ENCODE assay signal across 8 cellular contexts in genomic region chr3:98812851-98813374, GRCh38. TPM values are rescaled to one million over a fixed set of nuclear protein-coding genes. Genes with fewer than 3 reads are reported as not detected.
DNase-seq lines count a peak whose midpoint lies in the region; ATAC-seq, FAIRE-seq and TF ChIP-seq lines count a peak whose summit lies in the region.

No MANE protein-coding gene starts in this region.

- no peaks in the 10 kb centered on the region for H3K4me1 ChIP-seq in small intestine (ENCODE audit: control insufficient read depth in 2 of 2, insufficient read depth in 1 of 2, low read depth in 1 of 2, low read length in 1 of 2)

- WGBS in small intestine, 3 donors: 62 to 67% (median 63%) methylated on average over 5 of the region's 5 CpGs

- DNase-seq in AG09319 (ENCODE audit: extremely low read depth, low read depth) (no peak), SHP77 treated with DMSO at 0.1 percent for 48 hours (lab: John Stamatoyannopoulos, UW) (peak; percentile 56), foreskin fibroblast (no peak), small intestine (peak; percentile 34)
- no peak for DNase-seq in activated CD8-positive, alpha-beta memory T cell treated with anti-CD3 and anti-CD28 coated beads for 24 hours
- DNase-seq in activated CD4-positive, alpha-beta T cell treated with anti-CD3 and anti-CD28 coated beads for 1 hour: no peak

- no peaks in the 10 kb centered on the region for H3K27me3 ChIP-seq in small intestine (ENCODE audit: control insufficient read depth in 2 of 2, insufficient read depth in 2 of 2, low read length in 2 of 2)

- TF ChIP-seq RAD21 in Ishikawa (IDR thresholded peaks at IDR 0.05; ENCODE audit: low read depth): peak; percentile 54

- H3K9me3 ChIP-seq in small intestine (ENCODE audit: control insufficient read depth, low read depth): no peaks in the 10 kb centered on the region

- H3K4me3 ChIP-seq in foreskin fibroblast (ENCODE audit: low read depth in 1 of 2, low read length in 2 of 2) (no peak overlapping the region), small intestine (ENCODE audit: low read depth in 1 of 2, low read length in 2 of 2) (no peak overlapping the region)

- TF ChIP-seq EP300 in Ishikawa (IDR thresholded peaks at IDR 0.05; ENCODE audit: borderline replicate concordance): no peak

- ATAC-seq in GM18519 (IDR thresholded peaks at IDR 0.05; ENCODE audit: low FRiP score, unreplicated experiment): peak; percentile 37

- no peak overlapping the region for H3K27ac ChIP-seq in small intestine (ENCODE audit: low read depth in 1 of 2, low read length in 1 of 2)

- no peak for FAIRE-seq in small intestine (lab: Jason Lieb, UNC)

- H3K36me3 ChIP-seq in small intestine (ENCODE audit: control insufficient read depth in 2 of 2, insufficient read depth in 2 of 2, low read length in 2 of 2): no peaks in the 10 kb centered on the region

- TF ChIP-seq CTCF in AG09319 (IDR thresholded peaks at IDR 0.05; ENCODE audit: low read depth, low read length): peak; percentile 48
- TF ChIP-seq CTCF in foreskin fibroblast (IDR thresholded peaks at IDR 0.05; ENCODE audit: low read depth, low read length): peak; percentile 46

TF ChIP-seq in Ishikawa, 13 proteins besides CTCF, POLR2A, EP300 and RAD21:
- TF ChIP-seq CREB1 (IDR thresholded peaks at IDR 0.05; ENCODE audit: low read depth) (no peak), YY1 (IDR thresholded peaks at IDR 0.05; ENCODE audit: low read depth) (no peak), USF1 (IDR thresholded peaks at IDR 0.05) (no peak), CEBPB (IDR thresholded peaks at IDR 0.05) (peak; percentile 69)

RNA-seq across cellular contexts. Expression of gene ST3GAL6, which starts 49.8 kb away (rescaled TPM):
- polyA plus RNA-seq in small intestine: 1 to 10 TPM in 2 of 3 donors, not detected in 1; 2.2 to 3.2 TPM

Comparison
In these comparisons a context has a peak if more than half of its experiments do, and no peak if none do; other contexts are left out.
1. DNase-seq: peak in SHP77 treated with DMSO at 0.1 percent for 48 hours (single experiment) and small intestine (single experiment); none in AG09319 (single experiment), foreskin fibroblast (0 of 2), activated CD8-positive, alpha-beta memory T cell treated with anti-CD3 and anti-CD28 coated beads for 24 hours (single experiment) and activated CD4-positive, alpha-beta T cell treated with anti-CD3 and anti-CD28 coated beads for 1 hour (single experiment).